In genomic region chr1:101241485-101242225, GRCh38 we compare ENCODE assay signal across 8 cellular contexts. TPM values are rescaled to one million over a fixed set of nuclear protein-coding genes. Genes with fewer than 3 reads are reported as not detected.
DNase-seq lines count a peak whose midpoint lies in the region; ATAC-seq and TF ChIP-seq lines count a peak whose summit lies in the region.

No MANE protein-coding gene starts in this region.

- CTCF ChIA-PET in activated CD8-positive, alpha-beta T cell treated with anti-CD3 and anti-CD28 coated beads for 36 hours (lab: Charles Lee) = interaction anchor here (1.2 to 15.6 kb wide), 5 partner anchors 11 to 104 kb away, joined by 4 to 301 read pairs (median 5); no protein-coding TSS in a partner anchor

- intact Hi-C loops in activated CD8-positive, alpha-beta T cell treated with anti-CD3 and anti-CD28 coated beads for 36 hours (cut with micrococcal nuclease) = loop anchor here (5.0 to 10.0 kb wide), 2 partner anchors 113 to 214 kb away; partner anchors contain the start of gene DPH5
- intact Hi-C loops in CD14-positive monocyte (cut with micrococcal nuclease) = loop anchor here (5.0 to 10.0 kb wide), 2 partner anchors 217 to 324 kb away; partner anchors contain the start of gene DPH5 (in 1 of the 2)

- H3K36me3 Mint-ChIP-seq in activated T-cell treated with anti-CD3 and anti-CD28 coated beads, Interleukin-2, amount 50 U/mL, for 4 hours (ENCODE audit: insufficient read depth) = peaks cover 52% of the 10 kb centered on the region
- H3K36me3 Mint-ChIP-seq in activated CD8-positive, alpha-beta T cell treated with anti-CD3 and anti-CD28 coated beads for 36 hours (ENCODE audit: low read depth) = peaks cover 74% of the 10 kb centered on the region
- H3K36me3 Mint-ChIP-seq in CD14-positive monocyte = peaks cover 4 to 11% of the 10 kb centered on the region in 2 donors

- H3K4me3 Mint-ChIP-seq in activated T-cell treated with anti-CD3 and anti-CD28 coated beads, Interleukin-2, amount 50 U/mL, for 4 hours = peak overlapping the region; percentile 99
- peak overlapping the region; percentile 86 for H3K4me3 Mint-ChIP-seq in activated CD8-positive, alpha-beta T cell treated with anti-CD3 and anti-CD28 coated beads for 36 hours
- peak overlapping the region; percentile 56 to 76 for H3K4me3 Mint-ChIP-seq in stimulated activated naive CD8-positive, alpha-beta T cell treated with anti-CD3 and anti-CD28 coated beads, Interleukin-15, amount 100 ng/mL, for 72 hours
- no peak overlapping the region for H3K4me3 Mint-ChIP-seq in CD14-positive monocyte

- no peaks in the 10 kb centered on the region for H3K9me3 Mint-ChIP-seq in activated T-cell treated with anti-CD3 and anti-CD28 coated beads, Interleukin-2, amount 50 U/mL, for 4 hours
- peaks cover 2% of the 10 kb centered on the region for H3K9me3 Mint-ChIP-seq in activated CD8-positive, alpha-beta T cell treated with anti-CD3 and anti-CD28 coated beads for 36 hours
- H3K9me3 Mint-ChIP-seq in stimulated activated naive CD8-positive, alpha-beta T cell treated with anti-CD3 and anti-CD28 coated beads, Interleukin-15, amount 100 ng/mL, for 72 hours = no peaks in the 10 kb centered on the region
- H3K9me3 Mint-ChIP-seq in CD14-positive monocyte = peaks cover 0 to 6% (median 2%) of the 10 kb centered on the region in 7 donors

- peak overlapping the region; percentile 67 for H3K27ac Mint-ChIP-seq in activated CD8-positive, alpha-beta T cell treated with anti-CD3 and anti-CD28 coated beads for 36 hours
- H3K27ac Mint-ChIP-seq in stimulated activated naive CD8-positive, alpha-beta T cell treated with anti-CD3 and anti-CD28 coated beads, Interleukin-15, amount 100 ng/mL, for 72 hours = no peak overlapping the region
- H3K27ac Mint-ChIP-seq in CD14-positive monocyte = no peak overlapping the region

- TF ChIP-seq CTCF in activated CD8-positive, alpha-beta T cell treated with anti-CD3 and anti-CD28 coated beads for 36 hours (IDR thresholded peaks at IDR 0.05) = no peak
- TF ChIP-seq CTCF in CD14-positive monocyte (IDR thresholded peaks at IDR 0.05) = no peak

- POLR2A ChIA-PET in activated CD8-positive, alpha-beta T cell treated with anti-CD3 and anti-CD28 coated beads for 36 hours (lab: Charles Lee) = interaction anchor here (0.9 to 7.3 kb wide), 5 partner anchors 10 to 345 kb away, joined by 3 to 106 read pairs (median 19); no protein-coding TSS in a partner anchor

- no peak for ATAC-seq in activated T-cell treated with anti-CD3 and anti-CD28 coated beads, Interleukin-2, amount 50 U/mL, for 4 hours
- peak; percentile 49 for ATAC-seq in HG02798 (IDR thresholded peaks at IDR 0.05; ENCODE audit: poor library complexity, unreplicated experiment)
- ATAC-seq in activated CD8-positive, alpha-beta T cell treated with anti-CD3 and anti-CD28 coated beads for 36 hours = no peak
- no peak for ATAC-seq in stimulated activated naive CD8-positive, alpha-beta T cell treated with anti-CD3 and anti-CD28 coated beads, Interleukin-15, amount 100 ng/mL, for 72 hours
- ATAC-seq in HG03457 (IDR thresholded peaks at IDR 0.05; ENCODE audit: unreplicated experiment) = no peak
- no peak for ATAC-seq in HG03045 (IDR thresholded peaks at IDR 0.05; ENCODE audit: unreplicated experiment)

- H3K27me3 Mint-ChIP-seq in activated T-cell treated with anti-CD3 and anti-CD28 coated beads, Interleukin-2, amount 50 U/mL, for 4 hours (ENCODE audit: low read depth) = no peaks in the 10 kb centered on the region
- H3K27me3 Mint-ChIP-seq in activated CD8-positive, alpha-beta T cell treated with anti-CD3 and anti-CD28 coated beads for 36 hours = no peaks in the 10 kb centered on the region
- no peaks in the 10 kb centered on the region for H3K27me3 Mint-ChIP-seq in stimulated activated naive CD8-positive, alpha-beta T cell treated with anti-CD3 and anti-CD28 coated beads, Interleukin-15, amount 100 ng/mL, for 72 hours
- H3K27me3 Mint-ChIP-seq in CD14-positive monocyte (ENCODE audit: low read depth in 3 of 3) = peaks cover 22 to 33% (median 30%) of the 10 kb centered on the region in 3 donors

- no peak for DNase-seq in activated T-cell treated with anti-CD3 and anti-CD28 coated beads, Interleukin-2, amount 50 U/mL, for 4 hours
- DNase-seq in activated T-cell treated with anti-CD3 and anti-CD28 coated beads, Interleukin-2, amount 50 U/mL, for 1 hour = no peak
- no peak for DNase-seq in activated CD8-positive, alpha-beta T cell treated with anti-CD3 and anti-CD28 coated beads for 36 hours
- DNase-seq in stimulated activated naive CD8-positive, alpha-beta T cell treated with anti-CD3 and anti-CD28 coated beads, Interleukin-15, amount 100 ng/mL, for 72 hours = no peak
- no peak for DNase-seq in CD14-positive monocyte (ENCODE audit: low spot score)

- H3K4me1 Mint-ChIP-seq in activated T-cell treated with anti-CD3 and anti-CD28 coated beads, Interleukin-2, amount 50 U/mL, for 4 hours (ENCODE audit: low read depth) = peaks cover 62% of the 10 kb centered on the region
- peaks cover 45% of the 10 kb centered on the region for H3K4me1 Mint-ChIP-seq in activated CD8-positive, alpha-beta T cell treated with anti-CD3 and anti-CD28 coated beads for 36 hours (ENCODE audit: low read depth)
- H3K4me1 Mint-ChIP-seq in stimulated activated naive CD8-positive, alpha-beta T cell treated with anti-CD3 and anti-CD28 coated beads, Interleukin-15, amount 100 ng/mL, for 72 hours = peaks cover 55% of the 10 kb centered on the region
- H3K4me1 Mint-ChIP-seq in CD14-positive monocyte = peaks cover 23% of the 10 kb centered on the region

RNA-seq across cellular contexts. Expression of gene S1PR1, which starts 4.8 kb away (rescaled TPM):
- 100 to 1,000 TPM in 2 of 3 donors, 10 to 100 TPM in 1; 97.7 to 112 (median 111) TPM for total RNA-seq in activated T-cell treated with anti-CD3 and anti-CD28 coated beads, Interleukin-2, amount 50 U/mL, for 4 hours
- 10 to 100 TPM; 63.9 to 66.4 TPM for total RNA-seq in activated CD8-positive, alpha-beta T cell treated with anti-CD3 and anti-CD28 coated beads for 36 hours
- under 1 TPM; 0.43 to 0.64 TPM for polyA plus RNA-seq in CD14-positive monocyte

Comparison
In these comparisons a context has a peak if more than half of its experiments do, and no peak if none do; other contexts are left out.
1. H3K4me3 Mint-ChIP-seq: peak in activated T-cell treated with anti-CD3 and anti-CD28 coated beads, Interleukin-2, amount 50 U/mL, for 4 hours (single experiment), activated CD8-positive, alpha-beta T cell treated with anti-CD3 and anti-CD28 coated beads for 36 hours (single experiment) and stimulated activated naive CD8-positive, alpha-beta T cell treated with anti-CD3 and anti-CD28 coated beads, Interleukin-15, amount 100 ng/mL, for 72 hours (2 of 2); none in CD14-positive monocyte (0 of 2).